8 cellular contexts compared by ENCODE assay signal in genomic region chr12:112013601-112014402, GRCh38. TPM values are rescaled to one million over a fixed set of nuclear protein-coding genes. Genes with fewer than 3 reads are reported as not detected.
DNase-seq lines count a peak whose midpoint lies in the region; ATAC-seq, FAIRE-seq and TF ChIP-seq lines count a peak whose summit lies in the region.

No MANE protein-coding gene starts in this region.

- H2AFZ ChIP-seq in GM23248 (peak overlapping the region; percentile 94), trophoblast cell (ENCODE audit: insufficient read depth, low read length, poor library complexity) (peak overlapping the region; percentile 72)

- WGBS in GM23248 (ENCODE audit: low coverage in 1 of 2, low lambda C conversion rate in 2 of 2, missing lambda C conversion rate in 2 of 2), 2 experiments = 2 to 3% methylated on average over 53 of the region's 54 CpGs
- no CpG with 5 or more reads among the region's 54 CpGs for WGBS in trophoblast cell (ENCODE audit: extremely low coverage, insufficient coverage, insufficient read length)
- WGBS in transverse colon (ENCODE audit: low coverage in 1 of 2), 2 donors = 2% methylated on average over 44 of the region's 54 CpGs; no CpG with 5 or more reads in 1 of the 2 donors

- intact Hi-C loops in Right ventricle myocardium superior (cut with DNase I) (loop anchor here (5.0 kb wide), 1 partner anchor 67 kb away; no protein-coding TSS in a partner anchor), transverse colon (cut with DNase I; ENCODE audit: low total_unique reads) (no loop called here)

- peak overlapping the region; percentile 24 for H2BK120ac ChIP-seq in trophoblast cell (ENCODE audit: insufficient read depth, low read length, poor library complexity)

- no peaks in the 10 kb centered on the region for H4K20me1 ChIP-seq in GM23248 (ENCODE audit: insufficient read depth)

- peak overlapping the region; percentile 63 for H4K8ac ChIP-seq in trophoblast cell (ENCODE audit: low read depth, low read length)

- H3K9me2 ChIP-seq in GM23248 (ENCODE audit: insufficient read depth) = no peaks in the 10 kb centered on the region

- H3K18ac ChIP-seq in trophoblast cell (ENCODE audit: low read length) = peak overlapping the region; percentile 24

- H3K9ac ChIP-seq in GM23248 (peak overlapping the region; percentile 90), trophoblast cell (ENCODE audit: low read length) (peak overlapping the region; percentile 81)

- no peaks in the 10 kb centered on the region for H3K27me3 ChIP-seq in GM23248 (replicated peaks; ENCODE audit: insufficient read depth)
- H3K27me3 ChIP-seq in SJCRH30 = no peaks in the 10 kb centered on the region
- H3K27me3 ChIP-seq in trophoblast cell (ENCODE audit: insufficient read depth, low read length) = no peaks in the 10 kb centered on the region
- no peaks in the 10 kb centered on the region for H3K27me3 ChIP-seq in transverse colon

- in situ Hi-C loops in GM23248 (cut with MboI) (no loop called here), transverse colon (cut with MboI; ENCODE audit: low pct_ligation_motif_present in 1 of 4, low pct_unique_long_range_greater_than_20kb in 1 of 4, low sequenced_read_pairs in 3 of 4) (loop anchor here in 2 of 4 donors (10.0 kb wide), 1 partner anchor 69 kb away; no protein-coding TSS in a partner anchor)

- peaks cover 64% of the 10 kb centered on the region for H3K79me2 ChIP-seq in GM23248 (ENCODE audit: insufficient read depth)
- peaks cover 18% of the 10 kb centered on the region for H3K79me2 ChIP-seq in trophoblast cell (ENCODE audit: control insufficient read depth, insufficient read depth, low read length, poor library complexity)

- peak overlapping the region; percentile 1 for H2AK5ac ChIP-seq in trophoblast cell (ENCODE audit: low read length)

- peak overlapping the region; percentile 93 for H3K27ac Mint-ChIP-seq in activated naive CD4-positive, alpha-beta T cell treated with anti-CD3 and anti-CD28 coated beads, Interleukin-2, amount 50 U/mL, for 24 hours

- H3K9me3 Mint-ChIP-seq in activated naive CD4-positive, alpha-beta T cell treated with anti-CD3 and anti-CD28 coated beads, Interleukin-2, amount 50 U/mL, for 24 hours = peaks cover 9% of the 10 kb centered on the region

- no peak overlapping the region for H2BK12ac ChIP-seq in trophoblast cell (ENCODE audit: low read length)

- H3K4me1 ChIP-seq in GM23248 (ENCODE audit: insufficient read depth) = peaks cover 26% of the 10 kb centered on the region
- H3K4me1 ChIP-seq in SJCRH30 = peaks cover 3% of the 10 kb centered on the region; the same call in 1 of the 2 replicates
- H3K4me1 ChIP-seq in trophoblast cell (ENCODE audit: control insufficient read depth in 1 of 2, insufficient read depth in 2 of 2, low read length in 2 of 2) = peaks cover 7 to 13% of the 10 kb centered on the region in 2 experiments
- H3K4me1 ChIP-seq in transverse colon = peaks cover 16 to 44% (median 23%) of the 10 kb centered on the region in 4 donors

- peak overlapping the region; percentile 45 for H3K14ac ChIP-seq in trophoblast cell (ENCODE audit: low read length)

- ATAC-seq in Right ventricle myocardium superior (ENCODE audit: poor library complexity) = peak; percentile 44

- FAIRE-seq in D721Med (lab: Jason Lieb, UNC) = no peak

- TF ChIP-seq CTCF in D721Med (IDR thresholded peaks at IDR 0.05; ENCODE audit: insufficient read depth, missing control alignments) (no peak), transverse colon (IDR thresholded peaks at IDR 0.05) (peak in 2 of 5 experiments; percentile 33)

- peak overlapping the region; percentile 87 for H3K4me3 Mint-ChIP-seq in activated naive CD4-positive, alpha-beta T cell treated with anti-CD3 and anti-CD28 coated beads, Interleukin-2, amount 50 U/mL, for 24 hours

- H3K27ac ChIP-seq in GM23248 (peak overlapping the region; percentile 86), SJCRH30 (peak overlapping the region; percentile 45), trophoblast cell (ENCODE audit: low read depth, low read length) (peak overlapping the region; percentile 78), transverse colon (peak overlapping the region; percentile 98 to 99 (median 98))

- H4K12ac ChIP-seq in trophoblast cell (ENCODE audit: low read depth, low read length) = peak overlapping the region; percentile 31

- H3K36me3 ChIP-seq in GM23248 (ENCODE audit: low read depth) (peaks cover 5% of the 10 kb centered on the region; the same call in 1 of the 2 replicates), SJCRH30 (no peaks in the 10 kb centered on the region; the same call in 1 of the 2 replicates), trophoblast cell (ENCODE audit: control insufficient read depth in 1 of 2, insufficient read depth in 2 of 2, low read length in 2 of 2) (peaks cover 2% of the 10 kb centered on the region in 2 experiments), transverse colon (peaks cover 0 to 3% (median 0%) of the 10 kb centered on the region in 4 donors)

- peak overlapping the region; percentile 19 for H2BK5ac ChIP-seq in trophoblast cell (ENCODE audit: low read depth, low read length, poor library complexity)

- peaks cover 19% of the 10 kb centered on the region for H3F3A ChIP-seq in GM23248 (ENCODE audit: insufficient read depth)

- peak; percentile 28 for DNase-seq in D721Med (ENCODE audit: insufficient read length, low spot score)
- DNase-seq in GM23248 = peak; percentile 86
- peak; percentile 64 for DNase-seq in M059J (ENCODE audit: low read depth)
- DNase-seq in SJCRH30 = peak; percentile 52 to 59
- DNase-seq in Right ventricle myocardium superior = peak; percentile 68
- peak; percentile 65 to 75 for DNase-seq in trophoblast cell
- peak; percentile 78 for DNase-seq in transverse colon

- no peaks in the 10 kb centered on the region for H3K27me3 Mint-ChIP-seq in activated naive CD4-positive, alpha-beta T cell treated with anti-CD3 and anti-CD28 coated beads, Interleukin-2, amount 50 U/mL, for 24 hours

- H3K4me2 ChIP-seq in GM23248 (ENCODE audit: unreplicated experiment) (peak overlapping the region; percentile 90), trophoblast cell (ENCODE audit: low read length) (peak overlapping the region; percentile 83)

- H3K36me3 Mint-ChIP-seq in activated naive CD4-positive, alpha-beta T cell treated with anti-CD3 and anti-CD28 coated beads, Interleukin-2, amount 50 U/mL, for 24 hours = peaks cover 29% of the 10 kb centered on the region

- no peak for TF ChIP-seq EP300 in transverse colon (IDR thresholded peaks at IDR 0.05; ENCODE audit: low read depth)

- peaks cover 15% of the 10 kb centered on the region for H3K79me1 ChIP-seq in trophoblast cell (ENCODE audit: low read length)

- H3K4me3 ChIP-seq in GM23248 (peak overlapping the region; percentile 90), SJCRH30 (peak overlapping the region; percentile 91), trophoblast cell (ENCODE audit: low read depth, low read length) (peak overlapping the region; percentile 99), transverse colon (peak overlapping the region; percentile 70 to 90 (median 84))

- H3K9me3 ChIP-seq in GM23248 (ENCODE audit: low read depth) = no peaks in the 10 kb centered on the region
- H3K9me3 ChIP-seq in SJCRH30 (replicated peaks) = no peaks in the 10 kb centered on the region
- H3K9me3 ChIP-seq in trophoblast cell (ENCODE audit: insufficient read depth, low read depth, low read length) = peaks cover 5% of the 10 kb centered on the region
- no peaks in the 10 kb centered on the region for H3K9me3 ChIP-seq in transverse colon

- no peak overlapping the region for H3K23ac ChIP-seq in trophoblast cell (ENCODE audit: low read length)

- TF ChIP-seq POLR2A in transverse colon (IDR thresholded peaks at IDR 0.05) = peak; percentile 7

- peak overlapping the region; percentile 93 for H3K4ac ChIP-seq in trophoblast cell (ENCODE audit: low read depth, low read length)

- peak overlapping the region; percentile 65 for H4K91ac ChIP-seq in trophoblast cell (ENCODE audit: low read depth, low read length)

- H3K4me1 Mint-ChIP-seq in activated naive CD4-positive, alpha-beta T cell treated with anti-CD3 and anti-CD28 coated beads, Interleukin-2, amount 50 U/mL, for 24 hours = peaks cover 68% of the 10 kb centered on the region

RNA-seq across cellular contexts. Expression of gene ERP29, which starts 0.6 kb away (rescaled TPM):
- total RNA-seq in GM23248 (2014; rRNA removed; shearing (Covaris generic)) = 61.4 and 65.5 TPM in 2 replicates
- polyA plus RNA-seq in GM23248 (2016; fragmentation: Nextera tagmentation; extraction: Ambion mirVana) = 83.6 and 87.0 TPM in 2 replicates
- 115 and 127 TPM in 2 replicates for total RNA-seq in M059J (2014; rRNA removed; shearing (Covaris generic))
- 35.9 and 38.5 TPM in 2 replicates for total RNA-seq in SJCRH30 (2014; rRNA removed; shearing (Covaris generic))
- total RNA-seq in Right ventricle myocardium superior (46.5 TPM), transverse colon (10 to 100 TPM; 16.5 to 69.8 (median 37.5) TPM)
- 141 and 146 TPM in 2 replicates for polyA plus RNA-seq in trophoblast cell (2013)

RNA-seq across cellular contexts. Expression of gene TMEM116, which starts 0.8 kb away (rescaled TPM):
- 6.7 and 17.1 TPM in 2 replicates for total RNA-seq in GM23248 (2014; rRNA removed; shearing (Covaris generic))
- polyA plus RNA-seq in GM23248 (2016; fragmentation: Nextera tagmentation; extraction: Ambion mirVana) = 10.7 and 11.7 TPM in 2 replicates
- total RNA-seq in M059J (2014; rRNA removed; shearing (Covaris generic)) = 6.9 and 7.3 TPM in 2 replicates
- total RNA-seq in SJCRH30 (2014; rRNA removed; shearing (Covaris generic)) = 8.8 and 10.0 TPM in 2 replicates
- total RNA-seq in Right ventricle myocardium superior (42.4 TPM), transverse colon (10 to 100 TPM; 17.6 to 35.9 (median 25.2) TPM)
- 6.0 and 6.2 TPM in 2 replicates for polyA plus RNA-seq in trophoblast cell (2013)

Comparison
In these comparisons a context has a peak if more than half of its experiments do, and no peak if none do; other contexts are left out.
1. Peak in every context shown above with its lines: DNase-seq, ATAC-seq, H3K4me3 ChIP-seq and H3K27ac ChIP-seq.
2. DNase-seq: peak in every context shown above with its lines; median percentile 86 in GM23248; 78 in transverse colon; 70 in trophoblast cell; 68 in Right ventricle myocardium superior; 64 in M059J; 56 in SJCRH30; 28 in D721Med.
3. H3K27ac ChIP-seq: peak in every context shown above with its lines; median percentile 98 in transverse colon; 86 in GM23248; 78 in trophoblast cell; 45 in SJCRH30.